In genomic region chr7:119879837-119880236, GRCh38 we compare ENCODE assay signal across 29 cellular contexts.
"Had no signal": no experiment of that assay in that cellular context is flagged by ENCODE, and none has a peak within 500 bp of the region (broad histone marks: within the 10 kb centered on the region; RNA-seq: fewer than 3 reads in every experiment).

No MANE protein-coding gene starts in this region.

- H3K9me3 ChIP-seq: adrenal gland, body of pancreas, breast epithelium had no signal

- H3K4me3 ChIP-seq: adrenal gland, body of pancreas, breast epithelium had no signal

- DNase-seq: activated B cell treated with CpG ODN at 0.5 μM for 24 hours; activated CD4-positive, alpha-beta memory T cell treated with anti-CD3 and anti-CD28 coated beads for 36 hours; activated CD4-positive, alpha-beta T cell treated with anti-CD3 and anti-CD28 coated beads for 4 hours; activated CD4-positive, alpha-beta T cell treated with anti-CD3 and anti-CD28 coated beads, Interleukin-2, amount 10 ng/mL, durations not matched to agents 24 days and 14 days; activated CD4-positive, alpha-beta T cell treated with anti-CD3 and anti-CD28 coated beads, Interleukin-2, amount 50 U/mL, for 1 hour; activated CD4-positive, alpha-beta T cell treated with anti-CD3 and anti-CD28 coated beads, Interleukin-2, amount 50 U/mL, for 4 hours; activated CD4-positive, CD25-positive, alpha-beta regulatory T cell treated with anti-CD3 and anti-CD28 coated beads, Interleukin-2, amount 50 U/mL, for 72 hours; activated CD8-positive, alpha-beta memory T cell treated with anti-CD3 and anti-CD28 coated beads, Interleukin-2, amount 50 U/mL, for 4 hours; activated CD8-positive, alpha-beta T cell treated with anti-CD3 and anti-CD28 coated beads for 36 hours; activated effector memory CD4-positive, alpha-beta T cell treated with anti-CD3 and anti-CD28 coated beads, Interleukin-2, amount 50 U/mL, for 16 hours; activated gamma-delta T cell treated with Interleukin-2 at 50 U/mL for 16 hours; activated naive CD4-positive, alpha-beta T cell; activated naive CD4-positive, alpha-beta T cell treated with anti-CD3 and anti-CD28 coated beads for 36 hours; activated naive CD4-positive, alpha-beta T cell treated with anti-CD3 and anti-CD28 coated beads, Interleukin-2, amount 50 U/mL, for 16 hours; activated naive CD8-positive, alpha-beta T cell treated with anti-CD3 and anti-CD28 coated beads for 36 hours; activated T-cell treated with anti-CD3 and anti-CD28 coated beads for 4 hours; activated T-cell treated with anti-CD3 and anti-CD28 coated beads, Interleukin-2, amount 50 U/mL, for 1 hour; activated T-cell treated with anti-CD3 and anti-CD28 coated beads, Interleukin-2, amount 50 U/mL, for 4 hours; activated T-cell treated with anti-CD3 and anti-CD28 coated beads, Interleukin-2, amount 50 U/mL, for 72 hours; adrenal gland; amniotic stem cell; aorta; body of pancreas; brain microvascular endothelial cell; central memory CD4-positive, alpha-beta T cell; T-helper 2 cell; T-helper 9 cell had no signal

- H3K4me1 ChIP-seq: adrenal gland, body of pancreas, breast epithelium had no signal

- H3K27ac ChIP-seq: adrenal gland, body of pancreas, brain microvascular endothelial cell, breast epithelium, VCaP had no signal

- H3K27me3 ChIP-seq: adrenal gland, body of pancreas, brain microvascular endothelial cell, breast epithelium had no signal

- H3K36me3 ChIP-seq: adrenal gland, brain microvascular endothelial cell, breast epithelium had no signal
